Comparison of ENCODE assay signal across 18 cellular contexts in genomic region chr6:152220785-152221184, GRCh38.
"Had no signal": no experiment of that assay in that cellular context is flagged by ENCODE, and none has a peak within 500 bp of the region (broad histone marks: within the 10 kb centered on the region; RNA-seq: fewer than 3 reads in every experiment).

No MANE protein-coding gene starts in this region.

- H3K27me3 Mint-ChIP-seq: activated T-helper 17 cell treated with anti-CD3 and anti-CD28 coated beads, Interleukin-2, amount 50 U/mL, for 72 hours; naive thymus-derived CD8-positive, alpha-beta T cell had no signal

- ATAC-seq: activated naive CD4-positive, alpha-beta T cell treated with anti-CD3 and anti-CD28 coated beads, Interleukin-2, amount 50 U/mL, for 72 hours; activated T-helper 17 cell treated with anti-CD3 and anti-CD28 coated beads, Interleukin-2, amount 50 U/mL, for 72 hours; body of pancreas; mucosa of descending colon; naive thymus-derived CD8-positive, alpha-beta T cell had no signal

- H3K27ac ChIP-seq: body of pancreas, neutrophil, stomach, thoracic aorta had no signal

- H3K27me3 ChIP-seq: body of pancreas, neutrophil, stomach had no signal

- H3K27ac Mint-ChIP-seq: activated T-helper 17 cell treated with anti-CD3 and anti-CD28 coated beads, Interleukin-2, amount 50 U/mL, for 72 hours had no signal

- H3K4me3 ChIP-seq: body of pancreas, mucosa of descending colon, stomach, thoracic aorta had no signal

- DNase-seq: activated CD4-positive, alpha-beta T cell treated with anti-CD3 and anti-CD28 coated beads for 48 hours; activated CD8-positive, alpha-beta memory T cell treated with anti-CD3 and anti-CD28 coated beads for 24 hours; amniotic stem cell; body of pancreas; cerebellar nuclear complex; dermis blood vessel endothelial cell; erythroblast; immature natural killer cell; mucosa of descending colon; naive thymus-derived CD8-positive, alpha-beta T cell; retina; small intestine; stomach; T1000 had no signal

- H3K4me1 ChIP-seq: body of pancreas, stomach had no signal

- H3K4me3 Mint-ChIP-seq: activated T-helper 17 cell treated with anti-CD3 and anti-CD28 coated beads, Interleukin-2, amount 50 U/mL, for 72 hours; immature natural killer cell; naive thymus-derived CD8-positive, alpha-beta T cell had no signal

- H3K4me1 Mint-ChIP-seq: activated T-helper 17 cell treated with anti-CD3 and anti-CD28 coated beads, Interleukin-2, amount 50 U/mL, for 72 hours; immature natural killer cell had no signal
